15 cellular contexts compared by ENCODE assay signal in genomic region chr22:49861642-49862407, GRCh38. TPM values are rescaled to one million over a fixed set of nuclear protein-coding genes. Genes with fewer than 3 reads are reported as not detected.
DNase-seq lines count a peak whose midpoint lies in the region; ATAC-seq and TF ChIP-seq lines count a peak whose summit lies in the region.
"Had no signal": no experiment of that assay in that cellular context is flagged by ENCODE, and none has a peak within 500 bp of the region (broad histone marks: within the 10 kb centered on the region; RNA-seq: fewer than 3 reads in every experiment).

No MANE protein-coding gene starts in this region.

- TF ChIP-seq CTCF in GM23338 (conservative IDR thresholded peaks at IDR 0.05; ENCODE audit: low read depth in 2 of 2) (peak; percentile 26 to 28; a peak in 2 of 4 replicates), hepatocyte (IDR thresholded peaks at IDR 0.05; ENCODE audit: poor library complexity) (no peak), coronary artery (IDR thresholded peaks at IDR 0.05) (no peak)

- H3K27me3 ChIP-seq in GM23338 (ENCODE audit: insufficient read depth) (no peaks in the 10 kb centered on the region), hepatocyte (no peaks in the 10 kb centered on the region)
- H3K27me3 ChIP-seq: brain microvascular endothelial cell had no signal

- 91% methylated on average over 28 of the region's 28 CpGs for WGBS in hepatocyte (ENCODE audit: low lambda C conversion rate, missing lambda C conversion rate)

- H3K27ac Mint-ChIP-seq in GM23338 = no peak overlapping the region
- H3K27ac Mint-ChIP-seq in activated T-helper 17 cell treated with anti-CD3 and anti-CD28 coated beads, Interleukin-2, amount 50 U/mL, for 72 hours = peak overlapping the region; percentile 38
- H3K27ac Mint-ChIP-seq in naive thymus-derived CD8-positive, alpha-beta T cell = peak overlapping the region in 7 of 10 donors; percentile 29 to 87 (median 65)
- H3K27ac Mint-ChIP-seq: activated T-helper 1 cell treated with anti-CD3 and anti-CD28 coated beads, Interleukin-12 subunit alpha, Interleukin-12 subunit beta, Interleukin-2, Interleukin-4 antibody, amounts not matched to agents 30 ng/mL and 10 ng/mL and 1 ng/mL, durations not matched to agents 14 hours and 24 hours and 36 hours had no signal

- H3K79me2 ChIP-seq in GM23338 (replicated peaks; ENCODE audit: insufficient read depth) = peaks cover 94% of the 10 kb centered on the region
- peaks cover 99% of the 10 kb centered on the region for H3K79me2 ChIP-seq in hepatocyte

- H4K20me1 ChIP-seq in GM23338 (replicated peaks; ENCODE audit: insufficient read depth) (peaks cover 52% of the 10 kb centered on the region), hepatocyte (ENCODE audit: insufficient read depth, poor library complexity, severe bottlenecking) (peaks cover 44% of the 10 kb centered on the region)

- peaks cover 21% of the 10 kb centered on the region for H3K36me3 Mint-ChIP-seq in GM23338 (ENCODE audit: low read depth)
- peaks cover 15% of the 10 kb centered on the region for H3K36me3 Mint-ChIP-seq in activated T-helper 17 cell treated with anti-CD3 and anti-CD28 coated beads, Interleukin-2, amount 50 U/mL, for 72 hours (ENCODE audit: low read depth)
- H3K36me3 Mint-ChIP-seq in naive thymus-derived CD8-positive, alpha-beta T cell = peaks cover 13 to 16% (median 14%) of the 10 kb centered on the region in 3 donors

- peak; percentile 74 for ATAC-seq in GM23338
- ATAC-seq in activated T-helper 17 cell treated with anti-CD3 and anti-CD28 coated beads, Interleukin-2, amount 50 U/mL, for 72 hours (replicated peaks) = no peak
- peak; percentile 18 to 48 for ATAC-seq in naive thymus-derived CD8-positive, alpha-beta T cell
- ATAC-seq: left colon had no signal

- H3K4me2 ChIP-seq in GM23338 (no peak overlapping the region), hepatocyte (no peak overlapping the region)

- H3F3A ChIP-seq in GM23338 (replicated peaks; ENCODE audit: low read depth) = no peaks in the 10 kb centered on the region

- H3K4me1 ChIP-seq in GM23338 (ENCODE audit: insufficient read depth) (no peaks in the 10 kb centered on the region), hepatocyte (ENCODE audit: insufficient read depth) (no peaks in the 10 kb centered on the region)

- peak overlapping the region; percentile 32; the same call in 1 of the 2 replicates for H3K27ac ChIP-seq in GM23338 (ENCODE audit: low read depth)
- H3K27ac ChIP-seq in KOPT-K1 (ENCODE audit: low read depth, low read length, poor library complexity, severe bottlenecking) = peak overlapping the region; percentile 59
- H3K27ac ChIP-seq in hepatocyte = no peak overlapping the region
- no peak overlapping the region for H3K27ac ChIP-seq in coronary artery
- H3K27ac ChIP-seq: brain microvascular endothelial cell had no signal

- H3K9me3 ChIP-seq in KOPT-K1 (ENCODE audit: insufficient read depth, low read length, poor library complexity, severe bottlenecking) (peaks cover 7% of the 10 kb centered on the region), hepatocyte (ENCODE audit: low read depth) (peaks cover 4% of the 10 kb centered on the region)

- DNase-seq in GM23338 (ENCODE audit: low spot score) (no peak), islet precursor cell (no peak), hepatocyte (ENCODE audit: low spot score) (no peak), coronary artery (ENCODE audit: low spot score) (no peak), LoVo (ENCODE audit: low spot score) (no peak)
- no peak for DNase-seq in naive thymus-derived CD8-positive, alpha-beta T cell
- DNase-seq: activated CD4-positive, alpha-beta T cell treated with anti-CD3 and anti-CD28 coated beads, Interleukin-2, amount 50 U/mL, for 1 hour; brain microvascular endothelial cell; CD8-positive, alpha-beta memory T cell; left colon; MV-4-11; Right ventricle myocardium superior had no signal

- H3K9me2 ChIP-seq in GM23338 (ENCODE audit: insufficient read depth) = no peaks in the 10 kb centered on the region
- H3K9me2 ChIP-seq in hepatocyte (replicated peaks; ENCODE audit: insufficient read depth) = no peaks in the 10 kb centered on the region

- H3K4me3 ChIP-seq in GM23338 (no peak overlapping the region), hepatocyte (no peak overlapping the region), coronary artery (no peak overlapping the region)

- peaks cover 14% of the 10 kb centered on the region for H3K9me3 Mint-ChIP-seq in GM23338
- H3K9me3 Mint-ChIP-seq in activated T-helper 17 cell treated with anti-CD3 and anti-CD28 coated beads, Interleukin-2, amount 50 U/mL, for 72 hours = no peaks in the 10 kb centered on the region
- peaks cover 0 to 16% (median 13%) of the 10 kb centered on the region in 9 donors for H3K9me3 Mint-ChIP-seq in naive thymus-derived CD8-positive, alpha-beta T cell

- POLR2A ChIA-PET in naive thymus-derived CD8-positive, alpha-beta T cell (lab: Charles Lee) = no interaction called here

- H3K4me1 Mint-ChIP-seq in GM23338 = peaks cover 2% of the 10 kb centered on the region; the same call in 1 of the 3 replicates
- peaks cover 35% of the 10 kb centered on the region for H3K4me1 Mint-ChIP-seq in activated T-helper 17 cell treated with anti-CD3 and anti-CD28 coated beads, Interleukin-2, amount 50 U/mL, for 72 hours
- peaks cover 31 to 63% (median 49%) of the 10 kb centered on the region in 4 donors for H3K4me1 Mint-ChIP-seq in naive thymus-derived CD8-positive, alpha-beta T cell

- H3K36me3 ChIP-seq in GM23338 (ENCODE audit: insufficient read depth) (no peaks in the 10 kb centered on the region), KOPT-K1 (ENCODE audit: insufficient read depth, low read length) (peaks cover 17% of the 10 kb centered on the region; the same call in 1 of the 2 replicates), hepatocyte (replicated peaks; ENCODE audit: insufficient read depth, low read depth) (no peaks in the 10 kb centered on the region)
- H3K36me3 ChIP-seq: brain microvascular endothelial cell had no signal

- H2AFZ ChIP-seq in GM23338 (no peak overlapping the region), hepatocyte (no peak overlapping the region)

- peaks cover 4% of the 10 kb centered on the region for H3K27me3 Mint-ChIP-seq in GM23338 (ENCODE audit: insufficient read depth, low read depth, poor library complexity)
- no peaks in the 10 kb centered on the region for H3K27me3 Mint-ChIP-seq in activated T-helper 17 cell treated with anti-CD3 and anti-CD28 coated beads, Interleukin-2, amount 50 U/mL, for 72 hours
- no peaks in the 10 kb centered on the region for H3K27me3 Mint-ChIP-seq in naive thymus-derived CD8-positive, alpha-beta T cell
- H3K27me3 Mint-ChIP-seq: CD8-positive, alpha-beta memory T cell had no signal

- H3K4me3 Mint-ChIP-seq in GM23338 = no peak overlapping the region
- H3K4me3 Mint-ChIP-seq in activated T-helper 17 cell treated with anti-CD3 and anti-CD28 coated beads, Interleukin-2, amount 50 U/mL, for 72 hours = no peak overlapping the region
- peak overlapping the region in 3 of 10 donors; percentile 30 to 43 (median 37) for H3K4me3 Mint-ChIP-seq in naive thymus-derived CD8-positive, alpha-beta T cell
- H3K4me3 Mint-ChIP-seq: activated T-helper 1 cell treated with anti-CD3 and anti-CD28 coated beads, Interleukin-12 subunit alpha, Interleukin-12 subunit beta, Interleukin-2, Interleukin-4 antibody, amounts not matched to agents 30 ng/mL and 10 ng/mL and 1 ng/mL, durations not matched to agents 14 hours and 24 hours and 36 hours; CD8-positive, alpha-beta memory T cell had no signal

TF ChIP-seq in GM23338, 12 proteins besides CTCF, POLR2A, EP300 and RAD21 (continues in another document):
- TF ChIP-seq EZH2phosphoT487 (IDR thresholded peaks at IDR 0.05; ENCODE audit: unreplicated experiment) (no peak), POLR2AphosphoS5 (IDR thresholded peaks at IDR 0.05; ENCODE audit: low read depth) (no peak), EZH2 (IDR thresholded peaks at IDR 0.05; ENCODE audit: low read depth, unreplicated experiment) (no peak)

RNA-seq across cellular contexts. Expression of gene ZBED4, which starts 8.2 kb away (rescaled TPM):
- total RNA-seq in GM23338 (2014; rRNA removed; shearing (Covaris generic)) = 28.0 and 31.9 TPM in 2 replicates
- 8.5 and 9.0 TPM in 2 replicates for polyA plus RNA-seq in GM23338 (2016; fragmentation: Nextera tagmentation; extraction: Ambion mirVana)
- 10 to 100 TPM; 27.1 to 28.5 TPM for total RNA-seq in activated T-helper 17 cell treated with anti-CD3 and anti-CD28 coated beads, Interleukin-2, amount 50 U/mL, for 72 hours
- 10 to 100 TPM; 17.6 to 18.1 TPM for total RNA-seq in naive thymus-derived CD8-positive, alpha-beta T cell
- 10 to 100 TPM in 1 of 3 donors, 1 to 10 TPM in 2; 5.5 to 11.4 (median 8.1) TPM for polyA plus RNA-seq in naive thymus-derived CD8-positive, alpha-beta T cell
- total RNA-seq in hepatocyte = 14.3 and 16.3 TPM in 2 replicates
- 9.7 and 14.9 TPM in 2 replicates for polyA plus RNA-seq in hepatocyte

RNA-seq across cellular contexts. Expression of gene BRD1, which starts 34.2 kb away (rescaled TPM):
- 33.8 and 36.1 TPM in 2 replicates for total RNA-seq in GM23338 (2014; rRNA removed; shearing (Covaris generic))
- polyA plus RNA-seq in GM23338 (2016; fragmentation: Nextera tagmentation; extraction: Ambion mirVana) = 12.3 and 13.1 TPM in 2 replicates
- total RNA-seq in activated T-helper 17 cell treated with anti-CD3 and anti-CD28 coated beads, Interleukin-2, amount 50 U/mL, for 72 hours = 10 to 100 TPM; 43.4 to 43.8 TPM
- total RNA-seq in naive thymus-derived CD8-positive, alpha-beta T cell = 10 to 100 TPM; 80.9 to 86.8 TPM
- 1 to 10 TPM; 1.9 to 3.7 (median 2.2) TPM for polyA plus RNA-seq in naive thymus-derived CD8-positive, alpha-beta T cell
- 20.1 and 25.9 TPM in 2 replicates for total RNA-seq in hepatocyte
- 25.0 and 25.7 TPM in 2 replicates for polyA plus RNA-seq in hepatocyte

RNA-seq across cellular contexts. Expression of gene ALG12, which starts 56.4 kb away (rescaled TPM):
- total RNA-seq in GM23338 (2014; rRNA removed; shearing (Covaris generic)) = 23.3 and 26.9 TPM in 2 replicates
- polyA plus RNA-seq in GM23338 (2016; fragmentation: Nextera tagmentation; extraction: Ambion mirVana) = 18.7 and 21.8 TPM in 2 replicates
- 10 to 100 TPM; 19.5 to 21.9 TPM for total RNA-seq in activated T-helper 17 cell treated with anti-CD3 and anti-CD28 coated beads, Interleukin-2, amount 50 U/mL, for 72 hours
- total RNA-seq in naive thymus-derived CD8-positive, alpha-beta T cell = 10 to 100 TPM; 20.3 to 23.6 TPM
- 10 to 100 TPM; 10.8 to 17.0 (median 16.9) TPM for polyA plus RNA-seq in naive thymus-derived CD8-positive, alpha-beta T cell
- total RNA-seq in hepatocyte = 22.4 and 30.8 TPM in 2 replicates
- polyA plus RNA-seq in hepatocyte = 62.6 and 69.6 TPM in 2 replicates

RNA-seq across cellular contexts. Expression of gene CRELD2, which starts 56.6 kb away (rescaled TPM):
- total RNA-seq in GM23338 (2014; rRNA removed; shearing (Covaris generic)) = 34.4 and 35.7 TPM in 2 replicates
- polyA plus RNA-seq in GM23338 (2016; fragmentation: Nextera tagmentation; extraction: Ambion mirVana) (47.7 and 49.4 TPM in 2 replicates), hepatocyte (129 and 151 TPM in 2 replicates)
- 10 to 100 TPM; 22.7 to 38.6 TPM for total RNA-seq in activated T-helper 17 cell treated with anti-CD3 and anti-CD28 coated beads, Interleukin-2, amount 50 U/mL, for 72 hours
- 10 to 100 TPM; 22.1 to 28.0 TPM for total RNA-seq in naive thymus-derived CD8-positive, alpha-beta T cell
- polyA plus RNA-seq in naive thymus-derived CD8-positive, alpha-beta T cell = 10 to 100 TPM; 35.8 to 43.6 (median 37.0) TPM
- total RNA-seq in hepatocyte = 61.9 and 79.7 TPM in 2 replicates

Comparison
In these comparisons a context has a peak if more than half of its experiments do, and no peak if none do; other contexts are left out.
1. H3K27ac ChIP-seq: peak in GM23338 (single experiment) and KOPT-K1 (single experiment); none in hepatocyte (single experiment) and coronary artery (0 of 2).
2. CTCF ChIP-seq: peak in GM23338 (2 of 2); none in hepatocyte (single experiment) and coronary artery (single experiment).